In genomic region chr18:70501358-70501757, GRCh38 we compare ENCODE assay signal across 30 cellular contexts.
"Had no signal": no experiment of that assay in that cellular context is flagged by ENCODE, and none has a peak within 500 bp of the region (broad histone marks: within the 10 kb centered on the region; RNA-seq: fewer than 3 reads in every experiment).

No MANE protein-coding gene starts in this region.

- H3K4me3 Mint-ChIP-seq: mesothelial cell of epicardium; naive B cell; natural killer cell; nephron progenitor cell; stimulated activated effector memory CD8-positive, alpha-beta T cell treated with anti-CD3 and anti-CD28 coated beads, Interleukin-12 subunit alpha, Interleukin-12 subunit beta, amount 100 ng/mL, for 72 hours; stimulated activated naive CD8-positive, alpha-beta T cell treated with anti-CD3 and anti-CD28 coated beads, Interleukin-15, Interleukin-2, amounts not matched to agents 100 ng/mL and 50 ng/mL, for 24 hours had no signal

- H3K36me3 ChIP-seq: left lung, lower lobe of right lung, ovary, right atrium auricular region, suprapubic skin, thoracic aorta, tibial artery, upper lobe of right lung had no signal

- H3K36me3 Mint-ChIP-seq: mesothelial cell of epicardium; naive B cell; natural killer cell; stimulated activated effector memory CD8-positive, alpha-beta T cell treated with anti-CD3 and anti-CD28 coated beads, Interleukin-12 subunit alpha, Interleukin-12 subunit beta, amount 100 ng/mL, for 72 hours had no signal

- H3K4me1 ChIP-seq: left lung, lower lobe of right lung, right atrium auricular region, suprapubic skin, tibial artery, upper lobe of right lung had no signal

- H3K9me3 ChIP-seq: left lung, lower lobe of right lung, ovary, right atrium auricular region, suprapubic skin, thoracic aorta, tibial artery, upper lobe of right lung had no signal

- H3K27me3 Mint-ChIP-seq: stimulated activated naive CD8-positive, alpha-beta T cell treated with anti-CD3 and anti-CD28 coated beads, Interleukin-15, Interleukin-2, amounts not matched to agents 100 ng/mL and 50 ng/mL, for 24 hours had no signal

- FAIRE-seq: keratinocyte, urothelium cell line had no signal

- H3K9me3 Mint-ChIP-seq: mesothelial cell of epicardium; naive B cell; natural killer cell; nephron progenitor cell; stimulated activated effector memory CD8-positive, alpha-beta T cell treated with anti-CD3 and anti-CD28 coated beads, Interleukin-12 subunit alpha, Interleukin-12 subunit beta, amount 100 ng/mL, for 72 hours; stimulated activated naive CD8-positive, alpha-beta T cell treated with anti-CD3 and anti-CD28 coated beads, Interleukin-15, Interleukin-2, amounts not matched to agents 100 ng/mL and 50 ng/mL, for 24 hours had no signal

- ATAC-seq: left cardiac atrium; left lung; lower lobe of right lung; natural killer cell; sciatic nerve; stimulated activated effector memory CD8-positive, alpha-beta T cell treated with anti-CD3 and anti-CD28 coated beads, Interleukin-12 subunit alpha, Interleukin-12 subunit beta, amount 100 ng/mL, for 72 hours; upper lobe of right lung had no signal

- H3K4me1 Mint-ChIP-seq: mesothelial cell of epicardium; naive B cell; natural killer cell; nephron progenitor cell; stimulated activated effector memory CD8-positive, alpha-beta T cell treated with anti-CD3 and anti-CD28 coated beads, Interleukin-12 subunit alpha, Interleukin-12 subunit beta, amount 100 ng/mL, for 72 hours had no signal

- DNase-seq: hippocampal formation; kidney glomerular epithelial cell; left cardiac atrium; left lung; lower lobe of right lung; mammary epithelial cell; mesendoderm; naive B cell; natural killer cell; nephron progenitor cell; ovary; stimulated activated CD4-positive, alpha-beta T cell treated with anti-CD3 and anti-CD28 coated beads, Interleukin-12 subunit alpha, Interleukin-12 subunit beta, amount 100 ng/mL, for 4 hours; stimulated activated CD4-positive, alpha-beta T cell treated with anti-CD3 and anti-CD28 coated beads, Interleukin-15, amount 100 ng/mL, for 24 hours; stimulated activated CD4-positive, alpha-beta T cell treated with anti-CD3 and anti-CD28 coated beads, Interleukin-2, amount 100 ng/mL, for 24 hours; stimulated activated CD4-positive, alpha-beta T cell treated with anti-CD3 and anti-CD28 coated beads, Interleukin-4, amount 100 ng/mL, for 1 hour; stimulated activated naive CD4-positive, alpha-beta T cell; tibial artery; trophoblast cell; upper lobe of right lung had no signal

- H3K4me3 ChIP-seq: left lung, lower lobe of right lung, ovary, right atrium auricular region, skin epidermis, suprapubic skin, thoracic aorta, tibial artery, upper lobe of right lung had no signal

- H3K27me3 ChIP-seq: ovary, right atrium auricular region, suprapubic skin, tibial artery, upper lobe of right lung had no signal

- H3K27ac ChIP-seq: left lung, lower lobe of right lung, ovary, right atrium auricular region, skin epidermis, suprapubic skin, thoracic aorta, tibial artery, upper lobe of right lung had no signal

- H3K27ac Mint-ChIP-seq: mesothelial cell of epicardium; naive B cell; natural killer cell; nephron progenitor cell; progenitor cell of endocrine pancreas; stimulated activated effector memory CD8-positive, alpha-beta T cell treated with anti-CD3 and anti-CD28 coated beads, Interleukin-12 subunit alpha, Interleukin-12 subunit beta, amount 100 ng/mL, for 72 hours; stimulated activated naive CD8-positive, alpha-beta T cell treated with anti-CD3 and anti-CD28 coated beads, Interleukin-15, Interleukin-2, amounts not matched to agents 100 ng/mL and 50 ng/mL, for 24 hours had no signal
